9 cellular contexts compared by ENCODE assay signal in genomic region chr6:134035823-134036296, GRCh38. TPM values are rescaled to one million over a fixed set of nuclear protein-coding genes. Genes with fewer than 3 reads are reported as not detected.
DNase-seq lines count a peak whose midpoint lies in the region; ATAC-seq and TF ChIP-seq lines count a peak whose summit lies in the region.
"Had no signal": no experiment of that assay in that cellular context is flagged by ENCODE, and none has a peak within 500 bp of the region (broad histone marks: within the 10 kb centered on the region; RNA-seq: fewer than 3 reads in every experiment).

No MANE protein-coding gene starts in this region.

- H3K4me1 Mint-ChIP-seq in MCF 10A (ENCODE audit: insufficient read depth, unreplicated experiment) (peaks cover 17% of the 10 kb centered on the region), progenitor cell of endocrine pancreas (ENCODE audit: low read depth) (peaks cover 12% of the 10 kb centered on the region)

- H3K27ac Mint-ChIP-seq in MCF 10A (ENCODE audit: low read depth, unreplicated experiment) (no peak overlapping the region), progenitor cell of endocrine pancreas (peak overlapping the region; percentile 5)

- intact Hi-C loops in MCF 10A (cut with micrococcal nuclease): no loop called here

- no peaks in the 10 kb centered on the region for H3K9me3 ChIP-seq in WERI-Rb-1 (ENCODE audit: severe bottlenecking)

- H3K9me3 Mint-ChIP-seq in MCF 10A (ENCODE audit: unreplicated experiment) (no peaks in the 10 kb centered on the region), progenitor cell of endocrine pancreas (ENCODE audit: low read depth) (no peaks in the 10 kb centered on the region)

- H3K27ac ChIP-seq in WERI-Rb-1: no peak overlapping the region

- CTCF ChIA-PET in MCF 10A (lab: Yijun Ruan, JAX): interaction anchor here (0.6 to 1.3 kb wide), 8 partner anchors 9 to 112 kb away, joined by 3 to 6 read pairs (median 4); no protein-coding TSS in a partner anchor

- H3K27me3 Mint-ChIP-seq in MCF 10A (ENCODE audit: insufficient read depth, unreplicated experiment) (no peaks in the 10 kb centered on the region), progenitor cell of endocrine pancreas (no peaks in the 10 kb centered on the region)

- no peaks in the 10 kb centered on the region for H3K36me3 ChIP-seq in WERI-Rb-1

- no TSS peak for BruUV-seq in MCF 10A (replicated peaks; lab: Mats Ljungman, UMichigan)

- no peaks in the 10 kb centered on the region for H3K27me3 ChIP-seq in WERI-Rb-1 (ENCODE audit: insufficient read depth, low read depth, severe bottlenecking)

- POLR2A ChIA-PET in MCF 10A (lab: Yijun Ruan, JAX): interaction anchor here (0.8 to 0.9 kb wide), 4 partner anchors 12 to 45 kb away, joined by 3 to 5 read pairs (median 3); no protein-coding TSS in a partner anchor

- no peak overlapping the region for H3K4me3 ChIP-seq in WERI-Rb-1 (ENCODE audit: low read depth, low read length)

- ATAC-seq in GM21825 (IDR thresholded peaks at IDR 0.05; ENCODE audit: unreplicated experiment): peak; percentile 67

- H3K36me3 Mint-ChIP-seq in MCF 10A (ENCODE audit: insufficient read depth, unreplicated experiment): no peaks in the 10 kb centered on the region
- H3K36me3 Mint-ChIP-seq in progenitor cell of endocrine pancreas (ENCODE audit: insufficient read depth): no peaks in the 10 kb centered on the region

- DNase-seq in AG08395 (ENCODE audit: low spot score) (peak; percentile 24), NCI-H2196 (lab: John Stamatoyannopoulos, UW; ENCODE audit: unreplicated experiment) (peak; percentile 96), MCF 10A (ENCODE audit: unreplicated experiment) (peak; percentile 84), progenitor cell of endocrine pancreas (ENCODE audit: low spot score, unreplicated experiment) (no peak), GDM1 (lab: John Stamatoyannopoulos, UW) (no peak), WERI-Rb-1 (no peak)
- no peak for DNase-seq in stimulated activated CD4-positive, alpha-beta T cell treated with anti-CD3 and anti-CD28 coated beads, Interleukin-4, amount 100 ng/mL, for 4 hours

- TF ChIP-seq CTCF in MCF 10A (IDR thresholded peaks at IDR 0.05; ENCODE audit: unreplicated experiment): no peak
- TF ChIP-seq CTCF in progenitor cell of endocrine pancreas (IDR thresholded peaks at IDR 0.05; ENCODE audit: unreplicated experiment): no peak
- no peak for TF ChIP-seq CTCF in WERI-Rb-1 (IDR thresholded peaks at IDR 0.05; ENCODE audit: low read depth, low read length)

- no peak overlapping the region for H3K4me3 Mint-ChIP-seq in MCF 10A (ENCODE audit: unreplicated experiment)
- H3K4me3 Mint-ChIP-seq in progenitor cell of endocrine pancreas (ENCODE audit: low read depth): no peak overlapping the region

RNA-seq across cellular contexts. Expression of gene SLC2A12, which starts 16.6 kb away (rescaled TPM):
- total RNA-seq in MCF 10A (2022): 0.10 TPM in 1 of 2 replicates, not detected in the other
- 4.5 and 5.5 TPM in 2 replicates for total RNA-seq in progenitor cell of endocrine pancreas
- total RNA-seq: T-helper 2 cell treated with Interferon-gamma antibody and Interleukin-4, amounts not matched to agents 100 ng/mL and 5 ng/mL, for 36 hours had no signal

Comparison
In these comparisons a context has a peak if more than half of its experiments do, and no peak if none do; other contexts are left out.
1. DNase-seq: peak in AG08395 (single experiment), NCI-H2196 (single experiment) and MCF 10A (single experiment); none in progenitor cell of endocrine pancreas (single experiment), GDM1 (single experiment), WERI-Rb-1 (single experiment) and stimulated activated CD4-positive, alpha-beta T cell treated with anti-CD3 and anti-CD28 coated beads, Interleukin-4, amount 100 ng/mL, for 4 hours (0 of 2).